In genomic region chr7:122068999-122069398, GRCh38 we compare ENCODE assay signal across 22 cellular contexts.
"Had no signal": no experiment of that assay in that cellular context is flagged by ENCODE, and none has a peak within 500 bp of the region (broad histone marks: within the 10 kb centered on the region; RNA-seq: fewer than 3 reads in every experiment).

No MANE protein-coding gene starts in this region.

- H3K4me3 ChIP-seq: esophagus squamous epithelium, hepatocyte, spleen, testis, tibial nerve, upper lobe of right lung, vagina had no signal

- H3K4me1 ChIP-seq: esophagus squamous epithelium, spleen, testis, tibial nerve, upper lobe of right lung, vagina had no signal

- ATAC-seq: left colon; naive thymus-derived CD4-positive, alpha-beta T cell; sciatic nerve; stimulated activated memory B cell treated with anti-CD40 and anti-IgM and Interleukin-4, amounts not matched to agents 10 μg/mL and 1 μg/mL and 100 μg/mL, for 72 hours; stimulated activated naive CD8-positive, alpha-beta T cell treated with anti-CD3 and anti-CD28 coated beads, Interleukin-15, amount 100 ng/mL, for 72 hours; upper lobe of right lung had no signal

- H3K27me3 ChIP-seq: esophagus squamous epithelium, hepatocyte, neutrophil, spleen, testis, tibial nerve, upper lobe of right lung, vagina had no signal

- DNase-seq: effector memory CD4-positive, alpha-beta T cell; esophagus squamous epithelium; foreskin fibroblast; head of caudate nucleus; left colon; mesendoderm; naive thymus-derived CD4-positive, alpha-beta T cell; nephron progenitor cell; spleen; stimulated activated CD4-positive, alpha-beta T cell treated with anti-CD3 and anti-CD28 coated beads, Interleukin-15, amount 100 ng/mL, for 24 hours; stimulated activated CD4-positive, alpha-beta T cell treated with anti-CD3 and anti-CD28 coated beads, Interleukin-1b, Interleukin-23, amount 100 ng/mL, for 48 hours; stimulated activated CD4-positive, alpha-beta T cell treated with anti-CD3 and anti-CD28 coated beads, Interleukin-4, amount 100 ng/mL, for 24 hours; stimulated activated naive CD8-positive, alpha-beta T cell treated with anti-CD3 and anti-CD28 coated beads, Interleukin-15, amount 100 ng/mL, for 72 hours; testis; upper lobe of right lung had no signal

- H3K4me2 ChIP-seq: hepatocyte had no signal

- H3K79me2 ChIP-seq: hepatocyte had no signal

- H3K27ac ChIP-seq: epithelial cell of prostate, esophagus squamous epithelium, hepatocyte, neutrophil, spleen, testis, tibial nerve, upper lobe of right lung, vagina had no signal

- H3K9me3 ChIP-seq: esophagus squamous epithelium, neutrophil, spleen, testis, tibial nerve, upper lobe of right lung, vagina had no signal

- H3K36me3 ChIP-seq: neutrophil, spleen, upper lobe of right lung had no signal

- H2AFZ ChIP-seq: hepatocyte had no signal
